In genomic region chr5:54309751-54310432, GRCh38 we compare ENCODE assay signal across 8 cellular contexts. TPM values are rescaled to one million over a fixed set of nuclear protein-coding genes. Genes with fewer than 3 reads are reported as not detected.
DNase-seq lines count a peak whose midpoint lies in the region; ATAC-seq, FAIRE-seq and TF ChIP-seq lines count a peak whose summit lies in the region.

No MANE protein-coding gene starts in this region.

- H2AFZ ChIP-seq in GM12878 (ENCODE audit: control insufficient read depth, low read depth, low read length): peak overlapping the region; percentile 93

- H3K9me3 ChIP-seq in GM12878 (replicated peaks; ENCODE audit: control insufficient read depth, insufficient read depth, low read length) (no peaks in the 10 kb centered on the region), iPS-15b (ENCODE audit: control insufficient read depth, insufficient read depth, low read length) (no peaks in the 10 kb centered on the region)

- TF ChIP-seq POLR2A in GM12878 (IDR thresholded peaks at IDR 0.05; ENCODE audit: low read depth, low read length): no peak

- peak overlapping the region; percentile 84 for H3K27ac ChIP-seq in C4-2B
- peak overlapping the region; percentile 49 for H3K27ac ChIP-seq in GM12878 (ENCODE audit: control insufficient read depth, insufficient read depth)

- peak; percentile 17 for ATAC-seq in GM19328 (IDR thresholded peaks at IDR 0.05; ENCODE audit: unreplicated experiment)
- ATAC-seq in HG03342 (IDR thresholded peaks at IDR 0.05; ENCODE audit: unreplicated experiment): peak; percentile 17
- ATAC-seq in SK-N-SH treated with all-trans-retinoic acid at 6 μM for 48 hours: peak; percentile 54
- ATAC-seq in GM12878: peak; percentile 53
- peak; percentile 47 for ATAC-seq in sciatic nerve

- in situ Hi-C loops in GM12878 (cut with MboI): no loop called here

- no peak for TF ChIP-seq RAD21 in GM12878 (IDR thresholded peaks at IDR 0.05; ENCODE audit: insufficient read depth, low read depth, low read length)

- no peaks in the 10 kb centered on the region for H3K27me3 ChIP-seq in GM12878 (replicated peaks in 1 of 2; ENCODE audit: control insufficient read depth in 2 of 2, insufficient read depth in 2 of 2, low read length in 1 of 2)
- peaks cover 20% of the 10 kb centered on the region for H3K27me3 ChIP-seq in iPS-15b (ENCODE audit: control insufficient read depth, insufficient read depth, low read length)

- H3K9ac ChIP-seq in GM12878 (ENCODE audit: control insufficient read depth, insufficient read depth, low read length): peak overlapping the region; percentile 81
- H3K9ac ChIP-seq in iPS-15b (ENCODE audit: low read depth, low read length): peak overlapping the region; percentile 80

- H3K79me2 ChIP-seq in GM12878 (ENCODE audit: control insufficient read depth, insufficient read depth, low read length): peaks cover 10% of the 10 kb centered on the region

- no TSS peak for BruUV-seq in GM12878 (replicated peaks; lab: Mats Ljungman, UMichigan)

- DNase-seq in GM12878 (ENCODE audit: low read depth, low spot score): no peak
- peak; percentile 65 for DNase-seq in sciatic nerve (ENCODE audit: low spot score)
- no peak for DNase-seq in NCI-H226

- no peak for FAIRE-seq in GM12878 (lab: Jason Lieb, UNC)

- CTCF ChIA-PET in GM12878 (lab: Yijun Ruan, JAX): interaction anchor here (0.6 to 3.3 kb wide), 17 partner anchors 21 to 180 kb away, joined by 3 to 30 read pairs (median 6); no protein-coding TSS in a partner anchor

- TF ChIP-seq EP300 in GM12878 (IDR thresholded peaks at IDR 0.05; ENCODE audit: borderline replicate concordance in 1 of 2, control insufficient read depth in 1 of 2, low read depth in 2 of 2, low read length in 2 of 2): no peak

- POLR2A ChIA-PET in GM12878 (lab: Charles Lee): interaction anchor here (0.6 to 2.5 kb wide), 20 partner anchors 8 to 1511 kb away, joined by 3 to 16 read pairs (median 4); no protein-coding TSS in a partner anchor

- H4K20me1 ChIP-seq in GM12878 (ENCODE audit: control insufficient read depth, insufficient read depth): no peaks in the 10 kb centered on the region

- H3K4me1 ChIP-seq in GM12878 (ENCODE audit: control insufficient read depth, insufficient read depth, low read length) (no peaks in the 10 kb centered on the region), iPS-15b (ENCODE audit: control insufficient read depth, insufficient read depth, low read length) (peaks cover 10% of the 10 kb centered on the region)

- H3K4me2 ChIP-seq in GM12878 (ENCODE audit: control insufficient read depth, insufficient read depth): peak overlapping the region; percentile 90

- H3K4me3 ChIP-seq in GM12878 (peak overlapping the region; percentile 90), iPS-15b (ENCODE audit: low read depth, low read length) (peak overlapping the region; percentile 84)

- intact Hi-C loops in GM12878 (cut with micrococcal nuclease; ENCODE audit: unreplicated experiment) (loop anchor here (5.0 kb wide), 3 partner anchors 63 to 177 kb away; no protein-coding TSS in a partner anchor), sciatic nerve (cut with DNase I) (no loop called here)

- no peak for TF ChIP-seq CTCF in C4-2B (conservative IDR thresholded peaks at IDR 0.05)
- TF ChIP-seq CTCF in GM12878 (IDR thresholded peaks at IDR 0.05 in 2 of 3, conservative IDR thresholded peaks at IDR 0.05 in 1 of 3; ENCODE audit: control insufficient read depth in 2 of 3, extremely low read depth in 1 of 3, insufficient read depth in 1 of 3, low read depth in 3 of 3, low read length in 3 of 3): no peak

- under 1% methylated on average over 36 of the region's 38 CpGs for WGBS in GM12878 (ENCODE audit: insufficient coverage, insufficient replicate concordance, low lambda C conversion rate, missing lambda C conversion rate)

- RAD21 ChIA-PET in GM12878 (lab: Charles Lee; ENCODE audit: unreplicated experiment): interaction anchor here (0.7 to 4.0 kb wide), 15 partner anchors 60 to 211 kb away, joined by 3 to 26 read pairs (median 4); no protein-coding TSS in a partner anchor

- SMC1A ChIA-PET in GM12878 (lab: Charles Lee; ENCODE audit: uncharacterized antibody, unreplicated experiment): interaction anchor here (0.7 to 4.9 kb wide), 16 partner anchors 16 to 114 kb away, joined by 3 to 34 read pairs (median 4); no protein-coding TSS in a partner anchor

- H3K36me3 ChIP-seq in GM12878 (ENCODE audit: control insufficient read depth in 2 of 2, insufficient read depth in 2 of 2, low read length in 1 of 2): no peaks in the 10 kb centered on the region
- H3K36me3 ChIP-seq in iPS-15b (ENCODE audit: control insufficient read depth, insufficient read depth, low read length): no peaks in the 10 kb centered on the region

TF ChIP-seq in SK-N-SH treated with all-trans-retinoic acid at 6 μM for 48 hours, 23 proteins besides CTCF, POLR2A, EP300 and RAD21:
- 0 out of 2 replicates have a peak, but pooled peaks have one; percentile 47 for TF ChIP-seq ZFP3 (CRISPR knock-in tag; IDR thresholded peaks at IDR 0.05)
- TF ChIP-seq BACH2 (CRISPR knock-in tag; IDR thresholded peaks at IDR 0.05; ENCODE audit: borderline replicate concordance): no peak

TF ChIP-seq in GM12878, 131 proteins besides CTCF, POLR2A, EP300 and RAD21 (continues in another document):
- TF ChIP-seq GATAD2B (conservative IDR thresholded peaks at IDR 0.05; ENCODE audit: low read depth): 0 out of 2 replicates have a peak, but pooled peaks have one; percentile 18
- 0 out of 2 replicates have a peak, but pooled peaks have one; percentile 7 for TF ChIP-seq NBN (IDR thresholded peaks at IDR 0.05)
- TF ChIP-seq PML (IDR thresholded peaks at IDR 0.05; ENCODE audit: low read length): no peak
- no peak for TF ChIP-seq ZNF592 (IDR thresholded peaks at IDR 0.05)
- TF ChIP-seq IKZF2 (IDR thresholded peaks at IDR 0.05): no peak; a peak in 1 of 4 replicates
- peak; percentile 62; the same call in 1 of the 2 replicates for TF ChIP-seq ASH2L (IDR thresholded peaks at IDR 0.05; ENCODE audit: borderline replicate concordance, low read depth)
- no peak for TF ChIP-seq RELA (IDR thresholded peaks at IDR 0.05; ENCODE audit: borderline replicate concordance, partially characterized antibody)
- TF ChIP-seq HDGF (IDR thresholded peaks at IDR 0.05): no peak
- peak; percentile 32; the same call in 1 of the 2 replicates for TF ChIP-seq ZSCAN29 (IDR thresholded peaks at IDR 0.05)
- TF ChIP-seq NFYA (IDR thresholded peaks at IDR 0.05; ENCODE audit: borderline replicate concordance, low read depth, low read length): no peak

RNA-seq across cellular contexts. Expression of gene ARL15, which starts 0.5 kb away (rescaled TPM):
- total RNA-seq in GM12878 (2013; cell fraction: nucleolus; rRNA removed): 114 and 120 TPM in 2 replicates
- total RNA-seq in GM12878 (2014; rRNA removed) (8.6 and 9.6 TPM in 2 replicates), GM12878 (2014; rRNA removed; fragmentation: Illumina TruSeq; extraction: Trizol) (9.2 and 12.4 TPM in 2 replicates), GM12878 (2021) (6.6 and 7.3 TPM in 2 replicates), sciatic nerve (30.9 TPM)
- 0.79 TPM for polyA plus RNA-seq in GM12878 (2011; ENCODE audit: low read depth)
- polyA plus RNA-seq in GM12878 (2011; rRNA removed) (11.0 and 11.9 TPM in 2 replicates), GM12878 (2014; fragmentation: Illumina TruSeq; extraction: Trizol) (8.0 and 11.9 TPM in 2 replicates), GM12878 (2014; fragmentation: Nextera tagmentation; extraction: Ambion mirVana) (1 to 10 TPM; 3.6 to 3.7 TPM), GM12878 (2014; rRNA removed) (5.8 and 8.5 TPM in 2 replicates), GM12878 (2016; fragmentation: Nextera tagmentation; extraction: Ambion mirVana) (1 to 10 TPM; 5.8 to 6.7 TPM)
- polyA plus RNA-seq in GM12878 (2011; cell fraction: cytosol; rRNA removed): 6.9 and 7.2 TPM in 2 replicates
- 10.5 and 11.4 TPM in 2 replicates for polyA plus RNA-seq in GM12878 (2011; cell fraction: nucleus; rRNA removed)
- 2.5 and 3.5 TPM in 2 replicates for polyA plus RNA-seq in GM12878 (2012)
- 45.4 and 72.3 TPM in 2 replicates for polyA minus RNA-seq in GM12878 (2011; rRNA and poly(A)+ RNA removed)
- polyA minus RNA-seq in GM12878 (2011; cell fraction: cytosol; rRNA and poly(A)+ RNA removed): 8.1 and 9.9 TPM in 2 replicates
- 110 and 143 TPM in 2 replicates for polyA minus RNA-seq in GM12878 (2011; cell fraction: nucleus; rRNA and poly(A)+ RNA removed)
